Comparison of ENCODE assay signal across 8 cellular contexts in the genomic region with DNA sequence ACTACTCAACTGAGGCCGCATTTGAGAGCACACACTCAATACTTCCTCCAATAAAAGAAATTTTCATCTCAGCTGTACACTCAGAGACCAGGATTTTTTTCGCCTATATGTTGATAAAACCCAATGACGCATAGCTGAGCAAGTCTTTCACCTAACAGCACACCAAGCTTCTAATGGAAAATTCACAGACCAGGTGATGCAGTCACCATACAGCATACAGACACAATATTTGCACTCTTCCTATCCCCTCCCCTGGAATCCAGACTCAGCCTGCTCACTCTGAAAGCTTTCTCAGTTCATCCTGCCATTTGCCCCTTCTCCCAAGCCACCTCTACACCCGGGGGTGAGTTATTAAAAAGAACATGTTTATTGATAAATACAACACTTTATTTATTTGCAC. TPM values are rescaled to one million over a fixed set of nuclear protein-coding genes. Genes with fewer than 3 reads are reported as not detected.
DNase-seq lines count a peak whose midpoint lies in the region; ATAC-seq and TF ChIP-seq lines count a peak whose summit lies in the region.

No MANE protein-coding gene starts in this region.

- H3K4me3 Mint-ChIP-seq in activated naive CD8-positive, alpha-beta T cell, result peak overlapping the region; percentile 92

- H3K27ac Mint-ChIP-seq in activated naive CD8-positive, alpha-beta T cell, result peak overlapping the region; percentile 83

- no peaks in the 10 kb centered on the region for H3K9me3 ChIP-seq in testis

- no peak for ATAC-seq in HG03135 (IDR thresholded peaks at IDR 0.05; ENCODE audit: unreplicated experiment)

- H3K27me3 ChIP-seq in kidney epithelial cell (ENCODE audit: control insufficient read depth, insufficient read depth, low read length) (no peaks in the 10 kb centered on the region), testis (no peaks in the 10 kb centered on the region)

- peak overlapping the region; percentile 0 to 98 for H3K27ac ChIP-seq in testis

- H3K36me3 Mint-ChIP-seq in activated naive CD8-positive, alpha-beta T cell, result no peaks in the 10 kb centered on the region

- no peaks in the 10 kb centered on the region for H3K27me3 Mint-ChIP-seq in activated naive CD8-positive, alpha-beta T cell

- no peaks in the 10 kb centered on the region for H3K9me3 Mint-ChIP-seq in activated naive CD8-positive, alpha-beta T cell (ENCODE audit: low read depth)

- peak overlapping the region; percentile 85 for H3K4me3 ChIP-seq in NB4 (ENCODE audit: low read depth, low read length)
- H3K4me3 ChIP-seq in kidney epithelial cell (ENCODE audit: low read depth, low read length), result peak overlapping the region; percentile 60
- no peak overlapping the region for H3K4me3 ChIP-seq in testis

- intact Hi-C loops in testis (cut with DNase I; ENCODE audit: low total_unique reads), result no loop called here

- H3K36me3 ChIP-seq in kidney epithelial cell (ENCODE audit: control insufficient read depth, insufficient read depth, low read length) (no peaks in the 10 kb centered on the region), testis (ENCODE audit: low read depth, missing control alignments) (no peaks in the 10 kb centered on the region)

- H3K4me1 Mint-ChIP-seq in activated naive CD8-positive, alpha-beta T cell (ENCODE audit: low read depth), result peaks cover 42% of the 10 kb centered on the region

- no peak for TF ChIP-seq CTCF in NB4 (IDR thresholded peaks at IDR 0.05; ENCODE audit: low read depth, low read length)
- TF ChIP-seq CTCF in kidney epithelial cell (IDR thresholded peaks at IDR 0.05; ENCODE audit: insufficient read depth, low read length, poor library complexity, severe bottlenecking), result no peak
- no peak for TF ChIP-seq CTCF in testis (IDR thresholded peaks at IDR 0.05)

- no peak for TF ChIP-seq POLR2A in NB4 (IDR thresholded peaks at IDR 0.05; ENCODE audit: extremely low read depth, insufficient read length)
- no peak for TF ChIP-seq POLR2A in testis (IDR thresholded peaks at IDR 0.05)

- peak; percentile 25 for DNase-seq in NCI-H82 (lab: John Stamatoyannopoulos, UW)
- DNase-seq in NCI-H82 treated with DMSO at 0.1 percent for 48 hours (lab: John Stamatoyannopoulos, UW; ENCODE audit: unreplicated experiment), result no peak
- peak; percentile 53 for DNase-seq in NB4 (ENCODE audit: low read depth)
- DNase-seq in kidney epithelial cell (ENCODE audit: low read depth), result no peak
- DNase-seq in testis, result no peak
- DNase-seq in ureter (ENCODE audit: low spot score), result no peak

- peaks cover 7% of the 10 kb centered on the region for H3K4me1 ChIP-seq in testis

- 20 to 36% methylated on average over 4 of the region's 4 CpGs for WGBS in testis, 2 donors

RNA-seq across cellular contexts. Expression of a gene that starts 1.7 kb away (rescaled TPM):
- total RNA-seq in kidney epithelial cell, result 90.2 and 100 TPM in 2 replicates
- total RNA-seq in testis, result 10 to 100 TPM; 95.4 to 98.1 TPM
- 47.8 TPM for polyA plus RNA-seq in testis (ENCODE audit: insufficient read depth, low read depth, low replicate concordance)
- total RNA-seq in ureter, result 87.1 TPM

Comparison
In these comparisons a context has a peak if more than half of its experiments do, and no peak if none do; other contexts are left out.
1. DNase-seq: peak in NCI-H82 (single experiment) and NB4 (single experiment); none in NCI-H82 treated with DMSO at 0.1 percent for 48 hours (single experiment), kidney epithelial cell (single experiment), testis (single experiment) and ureter (single experiment).
2. H3K4me3 ChIP-seq: peak in NB4 (single experiment) and kidney epithelial cell (single experiment); none in testis (0 of 2).